In genomic region chr1:160047116-160047991, GRCh38 we compare ENCODE assay signal across 9 cellular contexts. TPM values are rescaled to one million over a fixed set of nuclear protein-coding genes. Genes with fewer than 3 reads are reported as not detected.
DNase-seq lines count a peak whose midpoint lies in the region; ATAC-seq, FAIRE-seq and TF ChIP-seq lines count a peak whose summit lies in the region.
"Had no signal": no experiment of that assay in that cellular context is flagged by ENCODE, and none has a peak within 500 bp of the region (broad histone marks: within the 10 kb centered on the region; RNA-seq: fewer than 3 reads in every experiment).

No MANE protein-coding gene starts in this region.

- H2AFZ ChIP-seq in Karpas-422 (ENCODE audit: low read length), result peak overlapping the region; percentile 36; the same call in 1 of the 2 replicates

- H4K20me1 ChIP-seq in Karpas-422 (ENCODE audit: insufficient read depth, low read depth, low read length), result no peaks in the 10 kb centered on the region

- H3K4me3 ChIP-seq in A549 (0 out of 3 replicates have a peak overlapping the region, but pooled peaks have one; percentile 17), Karpas-422 (ENCODE audit: low read length) (peak overlapping the region; percentile 34; the same call in 1 of the 2 replicates), dorsolateral prefrontal cortex (peak overlapping the region in 24 of 59 donors; percentile 7 to 42 (median 22)), lower lobe of right lung (no peak overlapping the region)

- H3K27ac ChIP-seq in A549 (no peak overlapping the region), Karpas-422 (ENCODE audit: low read length) (no peak overlapping the region), dorsolateral prefrontal cortex (peak overlapping the region; percentile 8 to 100 (median 90)), lower lobe of right lung (no peak overlapping the region)

- H3K4me2 ChIP-seq in A549 (peak overlapping the region; percentile 68), Karpas-422 (ENCODE audit: low read depth, low read length, poor library complexity, severe bottlenecking) (peak overlapping the region; percentile 63)

- peak overlapping the region; percentile 34; the same call in 1 of the 2 replicates for H3K9ac ChIP-seq in Karpas-422 (ENCODE audit: low read length)

- TF ChIP-seq POLR2A in A549 (IDR thresholded peaks at IDR 0.05; ENCODE audit: low read length), result no peak

- H3K4me1 ChIP-seq in A549 (peaks cover 8% of the 10 kb centered on the region; the same call in 2 of the 3 replicates), Karpas-422 (ENCODE audit: low read length) (peaks cover 4% of the 10 kb centered on the region), lower lobe of right lung (peaks cover 8% of the 10 kb centered on the region)

- no peaks in the 10 kb centered on the region for H3K79me2 ChIP-seq in Karpas-422 (ENCODE audit: low read length)

- TF ChIP-seq RAD21 in A549 (conservative IDR thresholded peaks at IDR 0.05 in 1 of 2, IDR thresholded peaks at IDR 0.05 in 1 of 2), result no peak

- CTCF ChIA-PET in A549 (lab: Yijun Ruan, JAX), result interaction anchor here (1.2 to 15.0 kb wide), 21 partner anchors 8 to 330 kb away, joined by 3 to 258 read pairs (median 9); partner anchors contain the start of genes KCNJ10, KCNJ9 and PIGM

- H3K36me3 ChIP-seq in Karpas-422 (ENCODE audit: insufficient read depth, low read length) (no peaks in the 10 kb centered on the region), lower lobe of right lung (no peaks in the 10 kb centered on the region)

- intact Hi-C loops in dorsolateral prefrontal cortex (cut with DNase I) (loop anchor here (2.0 to 5.0 kb wide), 3 partner anchors 31 to 50 kb away; partner anchors contain the start of genes IGSF8 (in 1 of the 2) and KCNJ9 (in 1 of the 2)), lower lobe of right lung (cut with DNase I) (no loop called here)

- FAIRE-seq in A549 (lab: Jason Lieb, UNC), result no peak

- ATAC-seq in A549, result no peak; a peak in 1 of 6 replicates
- peak; percentile 39 for ATAC-seq in GM19324 (IDR thresholded peaks at IDR 0.05; ENCODE audit: low FRiP score, unreplicated experiment)
- no peak for ATAC-seq in HG03045 (IDR thresholded peaks at IDR 0.05; ENCODE audit: unreplicated experiment)
- no peak for ATAC-seq in lower lobe of right lung

- no peak for TF ChIP-seq EP300 in A549 (IDR thresholded peaks at IDR 0.05)

- WGBS in A549 (ENCODE audit: missing lambda C conversion rate), result 50% methylated on average over 9 of the region's 9 CpGs

- DNase-seq in A549 (ENCODE audit: low read depth in 1 of 2, low spot score in 1 of 2) (no peak), Karpas-422 (peak; percentile 46), dorsolateral prefrontal cortex (no peak), HuH-7.5 (ENCODE audit: low spot score) (no peak), anterior cingulate cortex (lab: John Stamatoyannopoulos, UW) (no peak), lower lobe of right lung (no peak)
- DNase-seq: amniotic stem cell had no signal

- H3K9me3 ChIP-seq in A549, result no peaks in the 10 kb centered on the region
- no peaks in the 10 kb centered on the region for H3K9me3 ChIP-seq in Karpas-422 (ENCODE audit: low read length)
- H3K9me3 ChIP-seq in lower lobe of right lung, result no peaks in the 10 kb centered on the region

- H3K9me2 ChIP-seq in Karpas-422 (replicated peaks; ENCODE audit: insufficient read depth, low read length), result no peaks in the 10 kb centered on the region

- TF ChIP-seq CTCF in A549 (IDR thresholded peaks at IDR 0.05) (no peak), dorsolateral prefrontal cortex (IDR thresholded peaks at IDR 0.05 in 54 of 56, conservative IDR thresholded peaks at IDR 0.05 in 2 of 56; ENCODE audit: low read depth in 1 of 56, partially characterized antibody in 56 of 56) (no peak), lower lobe of right lung (IDR thresholded peaks at IDR 0.05) (no peak)

- POLR2A ChIA-PET in A549 (lab: Yijun Ruan, JAX), result no interaction called here

- H3K27me3 ChIP-seq in Karpas-422 (ENCODE audit: low read length) (no peaks in the 10 kb centered on the region), dorsolateral prefrontal cortex (no peaks in the 10 kb centered on the region), lower lobe of right lung (ENCODE audit: low read depth) (no peaks in the 10 kb centered on the region)

TF ChIP-seq in A549, 52 proteins besides CTCF, POLR2A, EP300 and RAD21:
- TF ChIP-seq HOXB5 (CRISPR knock-in tag; IDR thresholded peaks at IDR 0.05) (no peak), NR3C1 (IDR thresholded peaks at IDR 0.05) (no peak), RARB (CRISPR knock-in tag; IDR thresholded peaks at IDR 0.05) (no peak), MYC (IDR thresholded peaks at IDR 0.05; ENCODE audit: borderline replicate concordance, low read length) (no peak), NPAS2 (CRISPR knock-in tag; IDR thresholded peaks at IDR 0.05; ENCODE audit: borderline replicate concordance) (no peak), BHLHE40 (IDR thresholded peaks at IDR 0.05; ENCODE audit: low read depth, low read length) (no peak), TFCP2L1 (CRISPR knock-in tag; IDR thresholded peaks at IDR 0.05) (no peak), HDAC2 (IDR thresholded peaks at IDR 0.05) (no peak), JUN (IDR thresholded peaks at IDR 0.05) (no peak), FOSB (CRISPR knock-in tag; IDR thresholded peaks at IDR 0.05) (no peak)

RNA-seq across cellular contexts. Expression of gene PIGM, which starts 15.6 kb away (rescaled TPM):
- polyA plus RNA-seq in A549 (2011; rRNA removed) (6.3 and 7.2 TPM in 2 replicates), A549 (2017; fragmentation: RNase III; extraction: RNeasy Plus Mini Kit Qiagen cat#74134 plus additional on column Dnase treatment) (4.8 to 5.3 TPM (median 5.0 TPM) in 3 replicates)
- 2.2 and 2.6 TPM in 2 replicates for polyA plus RNA-seq in A549 (2012; cell fraction: cytosol; rRNA removed)
- 1.5 and 2.1 TPM in 2 replicates for polyA plus RNA-seq in A549 (2012; cell fraction: nucleus; rRNA removed)
- polyA minus RNA-seq in A549 (2011; rRNA and poly(A)+ RNA removed), result 3.1 and 3.6 TPM in 2 replicates
- 3.2 and 6.3 TPM in 2 replicates for total RNA-seq in Karpas-422 (2014; rRNA removed; shearing (Covaris generic); ENCODE audit: low replicate concordance)
- total RNA-seq in dorsolateral prefrontal cortex (10 to 100 TPM in 7 of 120 experiments, 1 to 10 TPM in 113; 4.7 to 13.1 (median 7.1) TPM), lower lobe of right lung (6.9 TPM)

RNA-seq across cellular contexts. Expression of gene KCNJ10, which starts 22.6 kb away (rescaled TPM):
- not detected in 2 replicates for polyA plus RNA-seq in A549 (2011; rRNA removed)
- polyA plus RNA-seq in A549 (2012; cell fraction: cytosol; rRNA removed), result not detected in 2 replicates
- polyA plus RNA-seq in A549 (2012; cell fraction: nucleus; rRNA removed), result 0.07 TPM in 1 of 2 replicates, not detected in the other
- polyA plus RNA-seq in A549 (2017; fragmentation: RNase III; extraction: RNeasy Plus Mini Kit Qiagen cat#74134 plus additional on column Dnase treatment), result 0.05 to 0.09 TPM (median 0.05 TPM) in 3 replicates
- not detected in 2 replicates for polyA minus RNA-seq in A549 (2011; rRNA and poly(A)+ RNA removed)
- total RNA-seq in Karpas-422 (2014; rRNA removed; shearing (Covaris generic); ENCODE audit: low replicate concordance), result not detected in 2 replicates
- 100 to 1,000 TPM in 99 of 120 experiments, 10 to 100 TPM in 21; 53.1 to 378 (median 135) TPM for total RNA-seq in dorsolateral prefrontal cortex
- total RNA-seq in lower lobe of right lung, result 0.15 TPM

RNA-seq across cellular contexts. Expression of gene KCNJ9, which starts 34.0 kb away (rescaled TPM):
- polyA plus RNA-seq in A549 (2011; rRNA removed) (not detected in 2 replicates), A549 (2017; fragmentation: RNase III; extraction: RNeasy Plus Mini Kit Qiagen cat#74134 plus additional on column Dnase treatment) (not detected in 3 replicates)
- not detected in 2 replicates for polyA plus RNA-seq in A549 (2012; cell fraction: cytosol; rRNA removed)
- not detected in 2 replicates for polyA plus RNA-seq in A549 (2012; cell fraction: nucleus; rRNA removed)
- polyA minus RNA-seq in A549 (2011; rRNA and poly(A)+ RNA removed), result not detected in 2 replicates
- total RNA-seq in Karpas-422 (2014; rRNA removed; shearing (Covaris generic); ENCODE audit: low replicate concordance), result not detected in 2 replicates
- total RNA-seq in dorsolateral prefrontal cortex (100 to 1,000 TPM in 76 of 120 experiments, 10 to 100 TPM in 44; 68.4 to 189 (median 105) TPM), lower lobe of right lung (not detected)

RNA-seq across cellular contexts. Expression of gene IGSF8, which starts 51.1 kb away (rescaled TPM):
- polyA plus RNA-seq in A549 (2011; rRNA removed), result 7.3 and 8.3 TPM in 2 replicates
- 12.5 and 16.2 TPM in 2 replicates for polyA plus RNA-seq in A549 (2012; cell fraction: cytosol; rRNA removed)
- 34.3 and 45.1 TPM in 2 replicates for polyA plus RNA-seq in A549 (2012; cell fraction: nucleus; rRNA removed)
- 6.3 to 8.5 TPM (median 7.8 TPM) in 3 replicates for polyA plus RNA-seq in A549 (2017; fragmentation: RNase III; extraction: RNeasy Plus Mini Kit Qiagen cat#74134 plus additional on column Dnase treatment)
- polyA minus RNA-seq in A549 (2011; rRNA and poly(A)+ RNA removed), result 6.4 and 6.5 TPM in 2 replicates
- 15.8 and 33.8 TPM in 2 replicates for total RNA-seq in Karpas-422 (2014; rRNA removed; shearing (Covaris generic); ENCODE audit: low replicate concordance)
- total RNA-seq in dorsolateral prefrontal cortex, result 100 to 1,000 TPM; 106 to 269 (median 187) TPM
- total RNA-seq in lower lobe of right lung, result 35.9 TPM

Comparison
In these comparisons a context has a peak if more than half of its experiments do, and no peak if none do; other contexts are left out.
1. H3K27ac ChIP-seq: peak in dorsolateral prefrontal cortex (59 of 59); none in A549 (0 of 2), Karpas-422 (single experiment) and lower lobe of right lung (single experiment).
2. RNA of gene KCNJ10, which starts 22.6 kb away (total RNA-seq): 53.1 to 378 TPM in dorsolateral prefrontal cortex; 0.15 TPM in lower lobe of right lung (single experiment) and not detected in Karpas-422; every median in the first group is over 10 times any median in the second.
3. RNA of gene KCNJ9, which starts 34.0 kb away (total RNA-seq): 68.4 to 189 TPM in dorsolateral prefrontal cortex; not detected in Karpas-422 and not detected in lower lobe of right lung (single experiment); every median in the first group is over 10 times any median in the second.